Comparison of ENCODE assay signal across 1 cellular context in genomic region chr9:126501383-126502331, GRCh38.
TF ChIP-seq lines count a peak whose summit lies in the region.

No MANE protein-coding gene starts in this region.

TF ChIP-seq in H1, 55 proteins besides CTCF, POLR2A, EP300 and RAD21 (continued from another document):
- TF ChIP-seq CTBP2 (IDR thresholded peaks at IDR 0.05; ENCODE audit: borderline replicate concordance, insufficient read depth, insufficient read length, low read length): no peak
- no peak for TF ChIP-seq RXRA (IDR thresholded peaks at IDR 0.05; ENCODE audit: insufficient read depth, low read depth, low read length)
- TF ChIP-seq KDM1A (IDR thresholded peaks at IDR 0.05; ENCODE audit: borderline replicate concordance, low read length): no peak
- no peak for TF ChIP-seq KDM4A (IDR thresholded peaks at IDR 0.05; ENCODE audit: low read depth, low read length, severe bottlenecking)
- TF ChIP-seq HDAC2 (IDR thresholded peaks at IDR 0.05; ENCODE audit: borderline replicate concordance in 1 of 2, low read depth in 2 of 2, low read length in 2 of 2): no peak
- no peak for TF ChIP-seq BRCA1 (IDR thresholded peaks at IDR 0.05; ENCODE audit: low read depth, low read length)
- no peak for TF ChIP-seq ZNF274 (IDR thresholded peaks at IDR 0.05; ENCODE audit: borderline replicate concordance, extremely low read depth, low read length)
- TF ChIP-seq GABPA (IDR thresholded peaks at IDR 0.05; ENCODE audit: borderline replicate concordance, insufficient read depth, low read length): no peak
- no peak for TF ChIP-seq USF2 (IDR thresholded peaks at IDR 0.05; ENCODE audit: low read length)
- TF ChIP-seq SRF (IDR thresholded peaks at IDR 0.05; ENCODE audit: low read depth, low read length): no peak
- TF ChIP-seq NRF1 (IDR thresholded peaks at IDR 0.05; ENCODE audit: low read depth, low read length): no peak
- no peak for TF ChIP-seq SIRT6 (IDR thresholded peaks at IDR 0.05; ENCODE audit: low read length)
- no peak for TF ChIP-seq MAX (IDR thresholded peaks at IDR 0.05)
- no peak for TF ChIP-seq SUZ12 (IDR thresholded peaks at IDR 0.05; ENCODE audit: low read length)
